In the genomic region with DNA sequence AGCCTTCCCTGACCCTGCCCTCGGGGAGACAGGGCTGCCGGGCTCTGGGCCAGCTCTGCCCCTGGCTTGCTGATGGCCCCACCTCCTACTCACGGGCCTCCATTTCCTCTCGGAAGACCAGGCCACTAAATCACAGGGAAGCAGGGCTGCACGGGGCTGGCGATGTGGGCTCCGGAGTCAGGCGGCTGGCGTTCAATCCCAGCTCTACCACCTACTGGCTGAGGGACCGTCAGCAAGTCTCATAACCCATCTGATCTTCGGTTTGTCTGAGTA, we compare ENCODE assay signal across 31 cellular contexts.
"Had no signal": no experiment of that assay in that cellular context is flagged by ENCODE, and none has a peak within 500 bp of the region (broad histone marks: within the 10 kb centered on the region; RNA-seq: fewer than 3 reads in every experiment).

No MANE protein-coding gene starts in this region.

- H3K36me3 Mint-ChIP-seq: activated naive CD8-positive, alpha-beta T cell treated with anti-CD3 and anti-CD28 coated beads for 36 hours; immature natural killer cell; natural killer cell treated with Interleukin-12 subunit alpha and Interleukin-12 subunit beta and Interleukin-15 and Interleukin-18, amount 100 ng/mL, for 72 hours; type B pancreatic cell had no signal

- H3K4me3 Mint-ChIP-seq: activated B cell treated with CpG ODN at 0.5 μM for 24 hours; activated CD4-positive, alpha-beta T cell treated with anti-CD3 and anti-CD28 coated beads for 36 hours; activated naive CD8-positive, alpha-beta T cell treated with anti-CD3 and anti-CD28 coated beads for 36 hours; activated T-cell treated with anti-CD3 and anti-CD28 coated beads, Interleukin-2, amount 50 U/mL, for 72 hours; brain; endodermal cell; immature natural killer cell; natural killer cell treated with Interleukin-12 subunit alpha and Interleukin-12 subunit beta and Interleukin-15 and Interleukin-18, amount 100 ng/mL, for 72 hours; type B pancreatic cell had no signal

- H3K27ac ChIP-seq: adrenal gland, ascending aorta, cardiac muscle cell, left ventricle myocardium inferior, ovary, right lobe of liver, uterus had no signal

- H3K9me3 Mint-ChIP-seq: activated naive CD8-positive, alpha-beta T cell treated with anti-CD3 and anti-CD28 coated beads for 36 hours; activated T-cell treated with anti-CD3 and anti-CD28 coated beads, Interleukin-2, amount 50 U/mL, for 72 hours; endodermal cell; immature natural killer cell; natural killer cell treated with Interleukin-12 subunit alpha and Interleukin-12 subunit beta and Interleukin-15 and Interleukin-18, amount 100 ng/mL, for 72 hours; type B pancreatic cell had no signal

- H3K4me1 Mint-ChIP-seq: activated B cell treated with CpG ODN at 0.5 μM for 24 hours, endodermal cell, immature natural killer cell had no signal

- H3K27ac Mint-ChIP-seq: activated B cell treated with CpG ODN at 0.5 μM for 24 hours; activated CD4-positive, alpha-beta T cell treated with anti-CD3 and anti-CD28 coated beads for 36 hours; activated naive CD8-positive, alpha-beta T cell treated with anti-CD3 and anti-CD28 coated beads for 36 hours; activated T-cell treated with anti-CD3 and anti-CD28 coated beads, Interleukin-2, amount 50 U/mL, for 72 hours; endodermal cell; natural killer cell treated with Interleukin-12 subunit alpha and Interleukin-12 subunit beta and Interleukin-15 and Interleukin-18, amount 100 ng/mL, for 72 hours; progenitor cell of endocrine pancreas; type B pancreatic cell had no signal

- H3K9me3 ChIP-seq: adrenal gland, ascending aorta, left ventricle myocardium inferior, mucosa of descending colon, ovary, right lobe of liver, uterus had no signal

- DNase-seq: activated B cell treated with CpG ODN at 0.5 μM for 24 hours; activated CD4-positive, alpha-beta T cell treated with anti-CD3 and anti-CD28 coated beads for 36 hours; activated effector memory CD4-positive, alpha-beta T cell treated with Interleukin-2 at 50 U/mL for 16 hours; activated naive CD4-positive, alpha-beta T cell treated with Interleukin-2 at 50 U/mL for 16 hours; activated naive CD8-positive, alpha-beta T cell treated with anti-CD3 and anti-CD28 coated beads for 36 hours; activated T-cell treated with anti-CD3 and anti-CD28 coated beads for 4 hours; activated T-cell treated with anti-CD3 and anti-CD28 coated beads, Interleukin-2, amount 50 U/mL, for 72 hours; adrenal gland; cortex of kidney; endodermal cell; foreskin fibroblast; head of caudate nucleus; hypothalamus; immature natural killer cell; left ventricle myocardium inferior; mesendoderm; mucosa of descending colon; ovary; right lobe of liver; stimulated activated CD4-positive, alpha-beta T cell treated with anti-CD3 and anti-CD28 coated beads, Interleukin-12 subunit alpha, Interleukin-12 subunit beta, amount 100 ng/mL, for 4 hours; stimulated activated CD4-positive, alpha-beta T cell treated with anti-CD3 and anti-CD28 coated beads, Interleukin-4, amount 100 ng/mL, for 1 hour; stimulated activated naive CD8-positive, alpha-beta T cell treated with anti-CD3 and anti-CD28 coated beads, Interleukin-15, Interleukin-2, amounts not matched to agents 100 U/mL and 50 U/mL, for 24 hours; T-helper 2 cell; uterus had no signal

- ATAC-seq: activated CD4-positive, alpha-beta T cell treated with anti-CD3 and anti-CD28 coated beads for 36 hours; stimulated activated naive CD8-positive, alpha-beta T cell treated with anti-CD3 and anti-CD28 coated beads, Interleukin-15, Interleukin-2, amounts not matched to agents 100 U/mL and 50 U/mL, for 24 hours had no signal

- H3K27me3 Mint-ChIP-seq: activated CD4-positive, alpha-beta T cell treated with anti-CD3 and anti-CD28 coated beads for 36 hours; brain; type B pancreatic cell had no signal

- H3K4me1 ChIP-seq: adrenal gland, ascending aorta, left ventricle myocardium inferior, right lobe of liver, uterus had no signal

- H3K27me3 ChIP-seq: adrenal gland, ascending aorta, cardiac muscle cell, ovary, right lobe of liver, uterus had no signal

- H3K36me3 ChIP-seq: adrenal gland, ascending aorta, cardiac muscle cell, left ventricle myocardium inferior, ovary, uterus had no signal

- H3K4me3 ChIP-seq: adrenal gland, ascending aorta, cardiac muscle cell, left ventricle myocardium inferior, lung, mucosa of descending colon, ovary, right lobe of liver, uterus had no signal
